ENCODE assay signal across 27 cellular contexts in the genomic region with DNA sequence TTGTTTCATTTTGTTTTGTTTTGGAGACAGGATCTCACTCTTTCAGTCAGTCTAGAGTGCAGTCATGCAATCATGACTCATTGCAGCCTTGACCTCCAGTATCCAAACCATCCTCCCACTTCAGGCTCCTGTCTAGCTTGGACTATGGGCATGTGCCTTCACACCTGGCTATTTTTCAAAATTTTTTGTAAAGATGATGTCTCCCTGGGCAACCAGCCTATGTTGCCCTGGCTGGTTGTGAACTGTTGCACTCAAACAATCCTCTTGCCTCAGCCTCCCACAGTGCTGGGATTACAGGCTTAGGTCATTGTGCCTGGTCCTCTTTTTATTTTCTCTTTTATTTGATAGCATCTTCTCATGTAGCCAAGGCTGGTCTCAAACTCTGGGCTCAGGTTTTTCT.
"Had no signal": no experiment of that assay in that cellular context is flagged by ENCODE, and none has a peak within 500 bp of the region (broad histone marks: within the 10 kb centered on the region; RNA-seq: fewer than 3 reads in every experiment).

No MANE protein-coding gene starts in this region.

- H3K27me3 ChIP-seq: heart right ventricle, hepatocyte, neural progenitor cell, neutrophil, right atrium auricular region, stomach, tibial artery, upper lobe of right lung had no signal

- H3K27ac ChIP-seq: heart right ventricle, hepatocyte, left ventricle myocardium inferior, neural progenitor cell, neutrophil, parathyroid adenoma, psoas muscle, right atrium auricular region, skin epidermis, stomach, thoracic aorta, tibial artery, upper lobe of right lung had no signal

- H3K36me3 ChIP-seq: heart right ventricle, left ventricle myocardium inferior, neural progenitor cell, neutrophil, right atrium auricular region, stomach, thoracic aorta, tibial artery, upper lobe of right lung had no signal

- ATAC-seq: heart right ventricle; naive thymus-derived CD8-positive, alpha-beta T cell; psoas muscle; sciatic nerve; stimulated activated naive B cell treated with anti-CD40 and anti-IgM and Interleukin-4, amounts not matched to agents 10 μg/mL and 1 μg/mL and 100 μg/mL, for 72 hours; stimulated activated naive CD8-positive, alpha-beta T cell treated with anti-CD3 and anti-CD28 coated beads, Interleukin-15, Interleukin-2, amounts not matched to agents 100 U/mL and 50 U/mL, for 24 hours; upper lobe of right lung had no signal

- FAIRE-seq: urothelium cell line had no signal

- H3K4me3 ChIP-seq: heart right ventricle, hepatocyte, left ventricle myocardium inferior, lung, neural progenitor cell, psoas muscle, right atrium auricular region, skin epidermis, stomach, thoracic aorta, tibial artery, upper lobe of right lung had no signal

- DNase-seq: heart right ventricle; islet precursor cell; left ventricle myocardium inferior; midbrain; naive thymus-derived CD8-positive, alpha-beta T cell; occipital lobe; psoas muscle; stimulated activated CD4-positive, alpha-beta T cell treated with anti-CD3 and anti-CD28 coated beads, Interleukin-12 subunit alpha, Interleukin-12 subunit beta, amount 100 ng/mL, for 4 hours; stimulated activated CD4-positive, alpha-beta T cell treated with anti-CD3 and anti-CD28 coated beads, Interleukin-15, amount 100 ng/mL, for 24 hours; stimulated activated CD4-positive, alpha-beta T cell treated with anti-CD3 and anti-CD28 coated beads, Interleukin-2, amount 100 ng/mL, for 24 hours; stimulated activated CD4-positive, alpha-beta T cell treated with anti-CD3 and anti-CD28 coated beads, Interleukin-4, amount 100 ng/mL, for 1 hour; stimulated activated naive B cell treated with anti-CD40 and anti-IgM and Interleukin-4, amounts not matched to agents 10 μg/mL and 1 μg/mL and 100 μg/mL, for 72 hours; stimulated activated naive CD8-positive, alpha-beta T cell treated with anti-CD3 and anti-CD28 coated beads, Interleukin-15, Interleukin-2, amounts not matched to agents 100 U/mL and 50 U/mL, for 24 hours; stomach; tibial artery; trophoblast cell; upper lobe of right lung had no signal

- H3K9me3 ChIP-seq: neutrophil, psoas muscle, right atrium auricular region, stomach, thoracic aorta, tibial artery, upper lobe of right lung had no signal

- H3K4me1 ChIP-seq: heart right ventricle, left ventricle myocardium inferior, neural progenitor cell, parathyroid adenoma, psoas muscle, right atrium auricular region, stomach, tibial artery, upper lobe of right lung had no signal
